In genomic region chr3:20692675-20693074, GRCh38 we compare ENCODE assay signal across 22 cellular contexts.
"Had no signal": no experiment of that assay in that cellular context is flagged by ENCODE, and none has a peak within 500 bp of the region (broad histone marks: within the 10 kb centered on the region; RNA-seq: fewer than 3 reads in every experiment).

No MANE protein-coding gene starts in this region.

- H3K4me1 ChIP-seq: colonic mucosa, esophagus muscularis mucosa, gastrocnemius medialis, left lung, lower lobe of right lung had no signal

- FAIRE-seq: endothelial cell of umbilical vein, islet of Langerhans, keratinocyte had no signal

- H3K36me3 ChIP-seq: colonic mucosa, esophagus muscularis mucosa, gastrocnemius medialis, heart right ventricle, left lung, lower lobe of right lung had no signal

- H3K4me3 ChIP-seq: colonic mucosa, esophagus muscularis mucosa, gastrocnemius medialis, heart right ventricle, left lung, lower lobe of right lung, mucosa of descending colon had no signal

- ATAC-seq: effector memory CD8-positive, alpha-beta T cell; gastrocnemius medialis; heart right ventricle; left cardiac atrium; left lung; left ventricle myocardium superior; lower lobe of right lung; mucosa of descending colon had no signal

- H3K27ac ChIP-seq: colonic mucosa, esophagus muscularis mucosa, gastrocnemius medialis, heart right ventricle, left lung, lower lobe of right lung had no signal

- H3K27me3 ChIP-seq: colonic mucosa, esophagus muscularis mucosa, gastrocnemius medialis, heart right ventricle, left lung had no signal

- H3K9me3 ChIP-seq: colonic mucosa, esophagus muscularis mucosa, gastrocnemius medialis, lower lobe of right lung had no signal

- DNase-seq: colonic mucosa; cortex of kidney; effector CD8-positive, alpha-beta T cell; effector memory CD8-positive, alpha-beta T cell; endodermal cell; foreskin melanocyte; gastrocnemius medialis; glutamatergic neuron; head of caudate nucleus; heart right ventricle; hippocampal formation; left cardiac atrium; left lung; left ventricle myocardium superior; lower lobe of right lung; mesenchymal stem cell; mucosa of descending colon; naive B cell had no signal
